22 cellular contexts compared by ENCODE assay signal in genomic region chr17:71470062-71470461, GRCh38.
DNase-seq lines count a peak whose midpoint lies in the region; ATAC-seq, FAIRE-seq and TF ChIP-seq lines count a peak whose summit lies in the region.
"Had no signal": no experiment of that assay in that cellular context is flagged by ENCODE, and none has a peak within 500 bp of the region (broad histone marks: within the 10 kb centered on the region; RNA-seq: fewer than 3 reads in every experiment).

No MANE protein-coding gene starts in this region.

- H3K9me3 Mint-ChIP-seq in activated naive CD4-positive, alpha-beta T cell treated with anti-CD3 and anti-CD28 coated beads, Interleukin-2, amount 50 U/mL, for 72 hours, result peaks cover 0 to 9% of the 10 kb centered on the region in 2 donors

- ATAC-seq in activated naive CD4-positive, alpha-beta T cell treated with anti-CD3 and anti-CD28 coated beads, Interleukin-2, amount 50 U/mL, for 72 hours, result no peak
- no peak for ATAC-seq in GM18517 (IDR thresholded peaks at IDR 0.05; ENCODE audit: unreplicated experiment)
- ATAC-seq: GM12878 had no signal

- no peaks in the 10 kb centered on the region for H3K36me3 Mint-ChIP-seq in activated naive CD4-positive, alpha-beta T cell treated with anti-CD3 and anti-CD28 coated beads, Interleukin-2, amount 50 U/mL, for 72 hours
- H3K36me3 Mint-ChIP-seq: CD14-positive monocyte; CD8-positive, alpha-beta memory T cell had no signal

- peak; percentile 66 for FAIRE-seq in H54 (lab: Jason Lieb, UNC)
- peak; percentile 40 for FAIRE-seq in urothelium cell line (lab: Jason Lieb, UNC)
- FAIRE-seq: A204.1, D721Med, GM12878 had no signal

- no peak for DNase-seq in H54 (ENCODE audit: insufficient read length, low spot score)
- DNase-seq in SK-N-DZ (ENCODE audit: low spot score), result peak; percentile 91
- peak; percentile 57 for DNase-seq in islet precursor cell
- no peak for DNase-seq in urothelium cell line (ENCODE audit: low spot score)
- DNase-seq in activated naive CD4-positive, alpha-beta T cell treated with anti-CD3 and anti-CD28 coated beads, Interleukin-2, amount 50 U/mL, for 72 hours (ENCODE audit: low spot score in 2 of 2), result no peak
- no peak for DNase-seq in ACHN
- DNase-seq: AML-193; BE2C; CD4-positive, alpha-beta T cell; CD8-positive, alpha-beta memory T cell; DMS 273 treated with DMSO at 0.1 percent for 48 hours; DMS79; EL; GDM1; GOT3; H7; HCEC 1CT had no signal

- no peak for TF ChIP-seq POLR2A in H54 (IDR thresholded peaks at IDR 0.05; ENCODE audit: low read depth, low read length)

- in situ Hi-C loops in ACHN (cut with HindIII; ENCODE audit: low pct_ligation_motif_present, low pct_unique_long_range_greater_than_20kb, low sequenced_read_pairs), result no loop called here

- H3K27ac Mint-ChIP-seq in activated naive CD4-positive, alpha-beta T cell treated with anti-CD3 and anti-CD28 coated beads, Interleukin-2, amount 50 U/mL, for 72 hours, result no peak overlapping the region
- H3K27ac Mint-ChIP-seq: CD4-positive, alpha-beta T cell; CD8-positive, alpha-beta memory T cell had no signal

Comparison
In these comparisons a context has a peak if more than half of its experiments do, and no peak if none do; other contexts are left out.
1. DNase-seq: peak in SK-N-DZ (single experiment) and islet precursor cell (single experiment); none in H54 (single experiment), urothelium cell line (single experiment), activated naive CD4-positive, alpha-beta T cell treated with anti-CD3 and anti-CD28 coated beads, Interleukin-2, amount 50 U/mL, for 72 hours (0 of 2) and ACHN (single experiment).